In genomic region chr12:94971923-94972322, GRCh38 we compare ENCODE assay signal across 18 cellular contexts. TPM values are rescaled to one million over a fixed set of nuclear protein-coding genes. Genes with fewer than 3 reads are reported as not detected.
DNase-seq lines count a peak whose midpoint lies in the region; ATAC-seq and TF ChIP-seq lines count a peak whose summit lies in the region.
"Had no signal": no experiment of that assay in that cellular context is flagged by ENCODE, and none has a peak within 500 bp of the region (broad histone marks: within the 10 kb centered on the region; RNA-seq: fewer than 3 reads in every experiment).

No MANE protein-coding gene starts in this region.

- H3K4me1 ChIP-seq in right atrium auricular region (no peaks in the 10 kb centered on the region), mesodermal cell (ENCODE audit: control insufficient read depth, insufficient read depth, low read length, poor library complexity, severe bottlenecking) (peaks cover 5% of the 10 kb centered on the region), smooth muscle cell (ENCODE audit: low read depth) (peaks cover 5% of the 10 kb centered on the region)
- H3K4me1 ChIP-seq: A549, HAP-1 had no signal

- intact Hi-C loops in Right ventricle myocardium superior (cut with DNase I) = no loop called here

- H3K9ac ChIP-seq in smooth muscle cell (ENCODE audit: low read depth) = no peak overlapping the region

- H3K36me3 ChIP-seq in right atrium auricular region (peaks cover 12% of the 10 kb centered on the region), mesodermal cell (ENCODE audit: control insufficient read depth, insufficient read depth, low read length) (peaks cover 25% of the 10 kb centered on the region), smooth muscle cell (ENCODE audit: low read depth) (no peaks in the 10 kb centered on the region)

- no peak overlapping the region for H3K4me3 ChIP-seq in right atrium auricular region
- no peak overlapping the region for H3K4me3 ChIP-seq in mesodermal cell (ENCODE audit: extremely low read depth, insufficient read depth, low read length, poor library complexity, severe bottlenecking)
- no peak overlapping the region for H3K4me3 ChIP-seq in smooth muscle cell
- H3K4me3 ChIP-seq: A549, HAP-1 had no signal

- ATAC-seq in Right ventricle myocardium superior (ENCODE audit: poor library complexity) (no peak), GM19452 (IDR thresholded peaks at IDR 0.05; ENCODE audit: unreplicated experiment) (no peak)
- ATAC-seq: A549 had no signal

- H3K79me2 ChIP-seq in smooth muscle cell (ENCODE audit: low read depth) = peaks cover 18% of the 10 kb centered on the region

- 86 to 100% methylated on average over 1 to 2 of the region's 2 CpGs for WGBS in mesodermal cell (ENCODE audit: insufficient coverage in 2 of 2), 2 experiments
- WGBS in smooth muscle cell (ENCODE audit: low lambda C conversion rate) = 42% methylated on average over 2 of the region's 2 CpGs

- H4K20me1 ChIP-seq in smooth muscle cell (ENCODE audit: low read depth) = no peaks in the 10 kb centered on the region

- H3K9me3 ChIP-seq in right atrium auricular region (no peaks in the 10 kb centered on the region), mesodermal cell (ENCODE audit: control insufficient read depth, low read length) (no peaks in the 10 kb centered on the region), smooth muscle cell (replicated peaks; ENCODE audit: low read depth) (no peaks in the 10 kb centered on the region)
- H3K9me3 ChIP-seq: A549, HAP-1 had no signal

- peak overlapping the region; percentile 50 to 85 for H3K27ac ChIP-seq in right atrium auricular region
- peak overlapping the region; percentile 78 for H3K27ac ChIP-seq in mesodermal cell (ENCODE audit: low read depth, low read length, severe bottlenecking)
- H3K27ac ChIP-seq in smooth muscle cell (ENCODE audit: low read depth) = peak overlapping the region; percentile 97
- H3K27ac ChIP-seq: A549 had no signal

- TF ChIP-seq CTCF in right atrium auricular region (IDR thresholded peaks at IDR 0.05) (no peak), smooth muscle cell (IDR thresholded peaks at IDR 0.05; ENCODE audit: borderline replicate concordance, insufficient read depth, poor library complexity, severe bottlenecking) (no peak)

- no peak overlapping the region for H2AFZ ChIP-seq in smooth muscle cell (ENCODE audit: low read depth)

- DNase-seq in right atrium auricular region (ENCODE audit: low spot score) = no peak
- no peak for DNase-seq in Right ventricle myocardium superior
- no peak for DNase-seq in smooth muscle cell (lab: John Stamatoyannopoulos, UW; ENCODE audit: unreplicated experiment)
- no peak for DNase-seq in NCI-H1417 (lab: John Stamatoyannopoulos, UW)
- DNase-seq: 8988T; ACHN; C1 segment of cervical spinal cord; Calu3; CD4-positive, alpha-beta memory T cell; COR-L47; DMS53; DMS79 treated with DMSO at 0.1 percent for 48 hours; GF-D8; GOT3 had no signal

- peaks cover 18% of the 10 kb centered on the region for H3F3A ChIP-seq in smooth muscle cell (ENCODE audit: low read depth)

- H3K27me3 ChIP-seq in right atrium auricular region (no peaks in the 10 kb centered on the region), smooth muscle cell (ENCODE audit: low read depth) (no peaks in the 10 kb centered on the region)

- H3K4me2 ChIP-seq in smooth muscle cell = peak overlapping the region; percentile 51
- H3K4me2 ChIP-seq: A549 had no signal

RNA-seq across cellular contexts. Expression of gene NDUFA12, which starts 31.6 kb away (rescaled TPM):
- total RNA-seq in right atrium auricular region (100 to 1,000 TPM; 378 to 472 TPM), Right ventricle myocardium superior (392 TPM), smooth muscle cell (291 and 300 TPM in 2 replicates)
- 156 TPM for polyA plus RNA-seq in mesodermal cell (2013, experiment 1 of 2)
- polyA plus RNA-seq in mesodermal cell (2013, experiment 2 of 2) = 159 TPM
- polyA plus RNA-seq in smooth muscle cell = 236 and 257 TPM in 2 replicates
